Comparison of ENCODE assay signal across 1 cellular context in the genomic region with DNA sequence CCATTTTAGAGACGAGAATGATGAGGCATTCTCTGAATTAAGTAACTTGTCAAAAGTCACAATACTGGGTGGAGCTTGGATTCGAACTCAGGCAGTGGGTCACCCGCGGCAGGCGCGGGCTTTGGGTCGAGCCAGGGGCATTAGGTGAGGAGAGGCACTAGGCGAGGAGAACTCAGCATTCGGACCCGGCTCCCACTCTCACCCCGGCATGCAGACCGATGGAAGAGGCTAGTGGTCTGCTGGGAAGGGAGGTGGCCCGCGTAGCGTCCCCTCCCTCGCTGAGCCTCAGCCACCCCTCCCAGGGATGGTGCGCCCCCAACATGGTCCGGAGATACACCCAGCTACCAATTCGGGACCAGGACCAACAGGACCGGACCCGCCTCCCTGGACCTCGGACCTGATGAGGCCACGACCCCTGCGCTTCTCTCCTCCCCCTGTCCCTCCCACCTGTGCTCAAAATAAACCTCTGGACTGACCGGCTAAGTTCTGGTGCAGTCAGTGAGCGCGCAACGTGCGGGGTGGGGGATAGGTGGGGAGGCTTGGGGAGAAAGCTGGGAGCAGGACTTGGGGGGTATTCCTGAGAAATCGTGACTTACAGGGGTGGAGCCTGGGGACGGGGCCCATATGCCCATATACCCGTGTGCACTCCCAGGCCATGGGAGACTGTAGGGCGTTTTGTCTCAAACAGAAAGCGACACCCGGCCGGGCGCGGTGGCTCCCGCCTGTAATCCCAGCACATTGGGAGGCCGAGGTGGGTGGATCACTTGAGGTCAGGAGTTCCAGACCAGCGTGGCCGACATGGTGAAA.
A peak's percentile ranks its signal among the peaks of the same experiment; 100 is the strongest.
TF ChIP-seq lines count a peak whose summit lies in the region.

No MANE protein-coding gene starts in this region.

TF ChIP-seq in liver, 16 proteins besides CTCF, POLR2A, EP300 and RAD21 (continued from another document):
- TF ChIP-seq, protein P1, sequence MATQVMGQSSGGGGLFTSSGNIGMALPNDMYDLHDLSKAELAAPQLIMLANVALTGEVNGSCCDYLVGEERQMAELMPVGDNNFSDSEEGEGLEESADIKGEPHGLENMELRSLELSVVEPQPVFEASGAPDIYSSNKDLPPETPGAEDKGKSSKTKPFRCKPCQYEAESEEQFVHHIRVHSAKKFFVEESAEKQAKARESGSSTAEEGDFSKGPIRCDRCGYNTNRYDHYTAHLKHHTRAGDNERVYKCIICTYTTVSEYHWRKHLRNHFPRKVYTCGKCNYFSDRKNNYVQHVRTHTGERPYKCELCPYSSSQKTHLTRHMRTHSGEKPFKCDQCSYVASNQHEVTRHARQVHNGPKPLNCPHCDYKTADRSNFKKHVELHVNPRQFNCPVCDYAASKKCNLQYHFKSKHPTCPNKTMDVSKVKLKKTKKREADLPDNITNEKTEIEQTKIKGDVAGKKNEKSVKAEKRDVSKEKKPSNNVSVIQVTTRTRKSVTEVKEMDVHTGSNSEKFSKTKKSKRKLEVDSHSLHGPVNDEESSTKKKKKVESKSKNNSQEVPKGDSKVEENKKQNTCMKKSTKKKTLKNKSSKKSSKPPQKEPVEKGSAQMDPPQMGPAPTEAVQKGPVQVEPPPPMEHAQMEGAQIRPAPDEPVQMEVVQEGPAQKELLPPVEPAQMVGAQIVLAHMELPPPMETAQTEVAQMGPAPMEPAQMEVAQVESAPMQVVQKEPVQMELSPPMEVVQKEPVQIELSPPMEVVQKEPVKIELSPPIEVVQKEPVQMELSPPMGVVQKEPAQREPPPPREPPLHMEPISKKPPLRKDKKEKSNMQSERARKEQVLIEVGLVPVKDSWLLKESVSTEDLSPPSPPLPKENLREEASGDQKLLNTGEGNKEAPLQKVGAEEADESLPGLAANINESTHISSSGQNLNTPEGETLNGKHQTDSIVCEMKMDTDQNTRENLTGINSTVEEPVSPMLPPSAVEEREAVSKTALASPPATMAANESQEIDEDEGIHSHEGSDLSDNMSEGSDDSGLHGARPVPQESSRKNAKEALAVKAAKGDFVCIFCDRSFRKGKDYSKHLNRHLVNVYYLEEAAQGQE (IDR thresholded peaks at IDR 0.05), result peak; percentile 76
- no peak for TF ChIP-seq FOXA1 (IDR thresholded peaks at IDR 0.05)
- no peak for TF ChIP-seq NR2F2 (IDR thresholded peaks at IDR 0.05)
- peak; percentile 83 to 93 for TF ChIP-seq HNF4A (conservative IDR thresholded peaks at IDR 0.05)
- TF ChIP-seq EGR1 (IDR thresholded peaks at IDR 0.05; ENCODE audit: low read depth in 2 of 2), result no peak
- peak; percentile 73 for TF ChIP-seq TAF1 (conservative IDR thresholded peaks at IDR 0.05)
- no peak for TF ChIP-seq JUND (IDR thresholded peaks at IDR 0.05)
- peak; percentile 69 to 89 for TF ChIP-seq RXRA (IDR thresholded peaks at IDR 0.05)
- TF ChIP-seq, protein P2, sequence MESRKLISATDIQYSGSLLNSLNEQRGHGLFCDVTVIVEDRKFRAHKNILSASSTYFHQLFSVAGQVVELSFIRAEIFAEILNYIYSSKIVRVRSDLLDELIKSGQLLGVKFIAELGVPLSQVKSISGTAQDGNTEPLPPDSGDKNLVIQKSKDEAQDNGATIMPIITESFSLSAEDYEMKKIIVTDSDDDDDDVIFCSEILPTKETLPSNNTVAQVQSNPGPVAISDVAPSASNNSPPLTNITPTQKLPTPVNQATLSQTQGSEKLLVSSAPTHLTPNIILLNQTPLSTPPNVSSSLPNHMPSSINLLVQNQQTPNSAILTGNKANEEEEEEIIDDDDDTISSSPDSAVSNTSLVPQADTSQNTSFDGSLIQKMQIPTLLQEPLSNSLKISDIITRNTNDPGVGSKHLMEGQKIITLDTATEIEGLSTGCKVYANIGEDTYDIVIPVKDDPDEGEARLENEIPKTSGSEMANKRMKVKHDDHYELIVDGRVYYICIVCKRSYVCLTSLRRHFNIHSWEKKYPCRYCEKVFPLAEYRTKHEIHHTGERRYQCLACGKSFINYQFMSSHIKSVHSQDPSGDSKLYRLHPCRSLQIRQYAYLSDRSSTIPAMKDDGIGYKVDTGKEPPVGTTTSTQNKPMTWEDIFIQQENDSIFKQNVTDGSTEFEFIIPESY (IDR thresholded peaks at IDR 0.05), result no peak
- no peak for TF ChIP-seq FOXA2 (IDR thresholded peaks at IDR 0.05)
- TF ChIP-seq HNF4G (IDR thresholded peaks at IDR 0.05), result peak; percentile 78
